ENCODE assay signal across 14 cellular contexts in genomic region chr1:100972185-100972584, GRCh38.
"Had no signal": no experiment of that assay in that cellular context is flagged by ENCODE, and none has a peak within 500 bp of the region (broad histone marks: within the 10 kb centered on the region; RNA-seq: fewer than 3 reads in every experiment).

No MANE protein-coding gene starts in this region.

- H3K27me3 Mint-ChIP-seq: activated CD4-positive, alpha-beta memory T cell treated with anti-CD3 and anti-CD28 coated beads for 36 hours; activated naive CD8-positive, alpha-beta T cell treated with anti-CD3 and anti-CD28 coated beads, Interleukin-2, amount 10 ng/mL, durations not matched to agents 7 days and 5 days; stimulated activated naive CD8-positive, alpha-beta T cell treated with anti-CD3 and anti-CD28 coated beads, Interleukin-15, amount 100 ng/mL, for 72 hours had no signal

- H3K27ac ChIP-seq: gastrocnemius medialis, heart right ventricle, ovary had no signal

- H3K9me3 Mint-ChIP-seq: activated CD4-positive, alpha-beta memory T cell treated with anti-CD3 and anti-CD28 coated beads for 36 hours; activated naive CD8-positive, alpha-beta T cell treated with anti-CD3 and anti-CD28 coated beads, Interleukin-2, amount 10 ng/mL, durations not matched to agents 7 days and 5 days; neural crest cell; stimulated activated naive CD8-positive, alpha-beta T cell treated with anti-CD3 and anti-CD28 coated beads, Interleukin-15, amount 100 ng/mL, for 72 hours; T-helper 2 cell treated with Interferon-gamma antibody and Interleukin-4, amounts not matched to agents 5 μg/mL and 100 μg/mL, for 36 hours had no signal

- H3K27me3 ChIP-seq: gastrocnemius medialis, heart right ventricle, ovary had no signal

- H3K36me3 ChIP-seq: ovary had no signal

- H3K4me3 ChIP-seq: gastrocnemius medialis, heart right ventricle, ovary had no signal

- DNase-seq: activated CD4-positive, alpha-beta memory T cell treated with anti-CD3 and anti-CD28 coated beads for 36 hours; activated naive CD8-positive, alpha-beta T cell treated with anti-CD3 and anti-CD28 coated beads, Interleukin-2, amount 10 ng/mL, durations not matched to agents 7 days and 5 days; activated T-cell treated with anti-CD3 and anti-CD28 coated beads, Interleukin-2, amount 50 U/mL, for 48 hours; anterior cingulate cortex; effector CD4-positive, alpha-beta T cell; gastrocnemius medialis; heart right ventricle; islet precursor cell; ovary; stimulated activated CD4-positive, alpha-beta T cell treated with anti-CD3 and anti-CD28 coated beads, Interleukin-4, amount 100 ng/mL, for 24 hours; stimulated activated naive CD8-positive, alpha-beta T cell treated with anti-CD3 and anti-CD28 coated beads, Interleukin-15, amount 100 ng/mL, for 72 hours had no signal

- H3K9me3 ChIP-seq: gastrocnemius medialis, heart right ventricle, ovary had no signal

- ATAC-seq: gastrocnemius medialis; heart right ventricle; left lobe of liver; stimulated activated naive CD8-positive, alpha-beta T cell treated with anti-CD3 and anti-CD28 coated beads, Interleukin-15, amount 100 ng/mL, for 72 hours had no signal

- H3K4me1 ChIP-seq: gastrocnemius medialis, heart right ventricle had no signal

- H3K27ac Mint-ChIP-seq: activated CD4-positive, alpha-beta memory T cell treated with anti-CD3 and anti-CD28 coated beads for 36 hours; activated naive CD8-positive, alpha-beta T cell treated with anti-CD3 and anti-CD28 coated beads, Interleukin-2, amount 10 ng/mL, durations not matched to agents 7 days and 5 days; stimulated activated naive CD8-positive, alpha-beta T cell treated with anti-CD3 and anti-CD28 coated beads, Interleukin-15, amount 100 ng/mL, for 72 hours; T-helper 2 cell treated with Interferon-gamma antibody and Interleukin-4, amounts not matched to agents 5 μg/mL and 100 μg/mL, for 36 hours had no signal

- H3K4me3 Mint-ChIP-seq: activated CD4-positive, alpha-beta memory T cell treated with anti-CD3 and anti-CD28 coated beads for 36 hours; activated naive CD8-positive, alpha-beta T cell treated with anti-CD3 and anti-CD28 coated beads, Interleukin-2, amount 10 ng/mL, durations not matched to agents 7 days and 5 days; neural crest cell; stimulated activated naive CD8-positive, alpha-beta T cell treated with anti-CD3 and anti-CD28 coated beads, Interleukin-15, amount 100 ng/mL, for 72 hours; T-helper 2 cell treated with Interferon-gamma antibody and Interleukin-4, amounts not matched to agents 5 μg/mL and 100 μg/mL, for 36 hours had no signal
